In genomic region chr17:17907469-17907868, GRCh38 we compare ENCODE assay signal across 18 cellular contexts.
"Had no signal": no experiment of that assay in that cellular context is flagged by ENCODE, and none has a peak within 500 bp of the region (broad histone marks: within the 10 kb centered on the region; RNA-seq: fewer than 3 reads in every experiment).

No MANE protein-coding gene starts in this region.

- H3K27me3 ChIP-seq: esophagus muscularis mucosa, neural progenitor cell, upper lobe of left lung had no signal

- H3K27me3 Mint-ChIP-seq: activated CD4-positive, alpha-beta T cell treated with anti-CD3 and anti-CD28 coated beads, Interleukin-2, amount 10 ng/mL, durations not matched to agents 24 days and 14 days; activated naive CD8-positive, alpha-beta T cell; T-helper 17 cell had no signal

- H3K4me1 ChIP-seq: parathyroid adenoma had no signal

- H3K36me3 ChIP-seq: neural progenitor cell had no signal

- H3K4me2 ChIP-seq: neural progenitor cell, smooth muscle cell had no signal

- ATAC-seq: activated CD8-positive, alpha-beta T cell treated with anti-CD3 and anti-CD28 coated beads, Interleukin-2, amount 10 ng/mL, durations not matched to agents 7 days and 5 days; stimulated activated naive CD8-positive, alpha-beta T cell treated with anti-CD3 and anti-CD28 coated beads, Interleukin-15, Interleukin-2, amounts not matched to agents 100 U/mL and 50 U/mL, for 24 hours; T-helper 17 cell had no signal

- DNase-seq: activated CD4-positive, alpha-beta T cell treated with anti-CD3 and anti-CD28 coated beads, Interleukin-2, amount 10 ng/mL, durations not matched to agents 24 days and 14 days; activated CD4-positive, CD25-positive, alpha-beta regulatory T cell; activated CD8-positive, alpha-beta memory T cell treated with anti-CD3 and anti-CD28 coated beads, Interleukin-2, amount 50 U/mL, for 4 hours; activated CD8-positive, alpha-beta T cell treated with anti-CD3 and anti-CD28 coated beads, Interleukin-2, amount 10 ng/mL, durations not matched to agents 7 days and 5 days; activated effector memory CD4-positive, alpha-beta T cell treated with anti-CD3 and anti-CD28 coated beads, Interleukin-2, amount 50 U/mL, for 16 hours; activated T-cell treated with anti-CD3 and anti-CD28 coated beads, Interleukin-2, amount 50 U/mL, for 48 hours; amniotic stem cell; hypothalamus; kidney glomerular epithelial cell; stimulated activated naive CD8-positive, alpha-beta T cell treated with anti-CD3 and anti-CD28 coated beads, Interleukin-15, Interleukin-2, amounts not matched to agents 100 U/mL and 50 U/mL, for 24 hours; T-helper 17 cell; upper lobe of left lung had no signal

- H3K9me3 ChIP-seq: esophagus muscularis mucosa, upper lobe of left lung had no signal

- H3K4me3 Mint-ChIP-seq: activated CD4-positive, alpha-beta T cell treated with anti-CD3 and anti-CD28 coated beads, Interleukin-2, amount 10 ng/mL, durations not matched to agents 24 days and 14 days; activated CD8-positive, alpha-beta T cell treated with anti-CD3 and anti-CD28 coated beads, Interleukin-2, amount 10 ng/mL, durations not matched to agents 7 days and 5 days; activated naive CD8-positive, alpha-beta T cell; neural progenitor cell; T-helper 17 cell had no signal

- H3K9ac ChIP-seq: neural progenitor cell, parathyroid adenoma had no signal

- H3K9me3 Mint-ChIP-seq: activated CD4-positive, alpha-beta T cell treated with anti-CD3 and anti-CD28 coated beads, Interleukin-2, amount 10 ng/mL, durations not matched to agents 24 days and 14 days; neural progenitor cell had no signal

- H2AFZ ChIP-seq: neural progenitor cell, parathyroid adenoma had no signal

- H3K27ac ChIP-seq: coronary artery, esophagus muscularis mucosa, neural progenitor cell, parathyroid adenoma had no signal

- H3K27ac Mint-ChIP-seq: activated CD4-positive, alpha-beta T cell treated with anti-CD3 and anti-CD28 coated beads, Interleukin-2, amount 10 ng/mL, durations not matched to agents 24 days and 14 days; activated CD8-positive, alpha-beta T cell treated with anti-CD3 and anti-CD28 coated beads, Interleukin-2, amount 10 ng/mL, durations not matched to agents 7 days and 5 days; activated naive CD8-positive, alpha-beta T cell; neural progenitor cell; T-helper 17 cell had no signal

- H3K4me3 ChIP-seq: coronary artery, esophagus muscularis mucosa, neural progenitor cell, smooth muscle cell, upper lobe of left lung had no signal

- H3K4me1 Mint-ChIP-seq: activated CD4-positive, alpha-beta T cell treated with anti-CD3 and anti-CD28 coated beads, Interleukin-2, amount 10 ng/mL, durations not matched to agents 24 days and 14 days had no signal
